Comparison of ENCODE assay signal across 9 cellular contexts in the genomic region with DNA sequence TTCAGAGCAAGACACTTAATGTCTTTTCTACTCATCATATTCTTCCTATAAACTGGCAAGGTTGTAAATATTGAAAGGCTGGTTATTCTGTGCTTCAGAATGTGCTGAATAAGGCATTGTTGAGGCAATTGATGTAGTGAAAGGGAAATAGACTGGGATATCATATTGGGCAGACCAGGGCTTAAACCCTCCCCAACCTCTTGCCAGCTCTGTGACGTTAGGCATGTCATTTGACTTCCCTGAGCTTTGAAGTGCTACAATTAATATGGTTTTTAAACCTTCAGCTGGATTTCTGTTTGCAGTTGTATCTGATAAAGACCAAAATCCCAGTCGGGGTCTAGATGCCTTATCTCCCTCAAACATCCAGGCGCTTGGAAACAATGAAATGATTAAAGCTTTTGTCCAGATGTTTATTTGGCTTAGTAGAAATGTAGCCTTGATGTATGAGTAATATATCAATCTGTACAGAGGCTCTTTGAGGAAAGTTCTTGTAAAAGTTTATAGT.
DNase-seq lines count a peak whose midpoint lies in the region; ATAC-seq and TF ChIP-seq lines count a peak whose summit lies in the region.
"Had no signal": no experiment of that assay in that cellular context is flagged by ENCODE, and none has a peak within 500 bp of the region (broad histone marks: within the 10 kb centered on the region; RNA-seq: fewer than 3 reads in every experiment).

No MANE protein-coding gene starts in this region.

- POLR2A ChIA-PET in OCI-LY7 (lab: Charles Lee): interaction anchor here (0.7 kb wide), 1 partner anchor 166 kb away, joined by 3 read pairs; no protein-coding TSS in a partner anchor

- no peaks in the 10 kb centered on the region for H3K9me3 ChIP-seq in OCI-LY7 (ENCODE audit: low read length)
- no peaks in the 10 kb centered on the region for H3K9me3 ChIP-seq in thoracic aorta

- no peaks in the 10 kb centered on the region for H4K20me1 ChIP-seq in OCI-LY7 (ENCODE audit: insufficient read depth, low read length)

- H3K4me3 ChIP-seq in OCI-LY7 (ENCODE audit: low read depth, low read length, poor library complexity, severe bottlenecking) (no peak overlapping the region), fibroblast of villous mesenchyme (ENCODE audit: low read depth, low read length) (no peak overlapping the region), thoracic aorta (no peak overlapping the region)
- H3K4me3 ChIP-seq: skin epidermis had no signal

- CTCF ChIA-PET in activated naive CD4-positive, alpha-beta T cell treated with anti-CD3 and anti-CD28 coated beads, Interleukin-2, amount 10 ng/mL, durations not matched to agents 7 days and 5 days (lab: Charles Lee): interaction anchor here (1.0 to 7.1 kb wide), 11 partner anchors 9 to 400 kb away, joined by 3 to 39 read pairs (median 3); no protein-coding TSS in a partner anchor
- CTCF ChIA-PET in OCI-LY7 (lab: Charles Lee; ENCODE audit: unreplicated experiment): interaction anchor here (0.6 kb wide), 1 partner anchor 13 kb away, joined by 3 read pairs; no protein-coding TSS in a partner anchor

- ATAC-seq in thoracic aorta (ENCODE audit: insufficient number of reproducible peaks, low FRiP score, low read depth) (no peak), HG03095 (IDR thresholded peaks at IDR 0.05; ENCODE audit: unreplicated experiment) (no peak), Right ventricle myocardium inferior (no peak)

- intact Hi-C loops in OCI-LY7 (cut with micrococcal nuclease; ENCODE audit: unreplicated experiment) (loop anchor here (5.0 kb wide), 1 partner anchor 175 kb away; no protein-coding TSS in a partner anchor), Right ventricle myocardium inferior (cut with DNase I) (loop anchor here (2.0 to 5.0 kb wide), 2 partner anchors 97 to 410 kb away; a partner anchor contains a TSS)

- H3K27me3 ChIP-seq in thoracic aorta (replicated peaks; ENCODE audit: insufficient read depth): no peaks in the 10 kb centered on the region

- H3K4me2 ChIP-seq in OCI-LY7 (ENCODE audit: low read length): peak overlapping the region; percentile 68

- H3K9me2 ChIP-seq in OCI-LY7 (ENCODE audit: insufficient read depth, low read length): no peaks in the 10 kb centered on the region

- H3K27ac Mint-ChIP-seq in activated naive CD4-positive, alpha-beta T cell treated with anti-CD3 and anti-CD28 coated beads, Interleukin-2, amount 50 U/mL, for 24 hours: no peak overlapping the region
- H3K27ac Mint-ChIP-seq in activated naive CD4-positive, alpha-beta T cell treated with anti-CD3 and anti-CD28 coated beads, Interleukin-2, amount 10 ng/mL, durations not matched to agents 7 days and 5 days: no peak overlapping the region

- H3K27me3 Mint-ChIP-seq in activated naive CD4-positive, alpha-beta T cell treated with anti-CD3 and anti-CD28 coated beads, Interleukin-2, amount 50 U/mL, for 24 hours: peaks cover 8% of the 10 kb centered on the region
- peaks cover 15% of the 10 kb centered on the region for H3K27me3 Mint-ChIP-seq in activated naive CD4-positive, alpha-beta T cell treated with anti-CD3 and anti-CD28 coated beads, Interleukin-2, amount 10 ng/mL, durations not matched to agents 7 days and 5 days

- BruUV-seq in OCI-LY7 (replicated peaks; lab: Mats Ljungman, UMichigan): no TSS peak

- no peak for DNase-seq in activated naive CD4-positive, alpha-beta T cell treated with anti-CD3 and anti-CD28 coated beads, Interleukin-2, amount 10 ng/mL, durations not matched to agents 7 days and 5 days
- DNase-seq in OCI-LY7 (ENCODE audit: low spot score): no peak
- peak; percentile 34 for DNase-seq in fibroblast of villous mesenchyme (ENCODE audit: low read depth)
- DNase-seq in thoracic aorta (ENCODE audit: low spot score): no peak
- no peak for DNase-seq in cerebellar nuclear complex (lab: John Stamatoyannopoulos, UW)
- no peak for DNase-seq in Right ventricle myocardium inferior (ENCODE audit: missing footprints)

- peak overlapping the region; percentile 78 for H2AFZ ChIP-seq in OCI-LY7 (ENCODE audit: low read length)

- H3K4me1 ChIP-seq in OCI-LY7 (ENCODE audit: insufficient read depth, low read length, poor library complexity, severe bottlenecking) (no peaks in the 10 kb centered on the region), thoracic aorta (ENCODE audit: control insufficient read depth in 1 of 2, low read depth in 2 of 2) (peaks cover 39 to 73% of the 10 kb centered on the region in 2 donors)

- H3K36me3 Mint-ChIP-seq in activated naive CD4-positive, alpha-beta T cell treated with anti-CD3 and anti-CD28 coated beads, Interleukin-2, amount 50 U/mL, for 24 hours: no peaks in the 10 kb centered on the region
- no peaks in the 10 kb centered on the region for H3K36me3 Mint-ChIP-seq in activated naive CD4-positive, alpha-beta T cell treated with anti-CD3 and anti-CD28 coated beads, Interleukin-2, amount 10 ng/mL, durations not matched to agents 7 days and 5 days

- peak overlapping the region; percentile 64 for H3K4me3 Mint-ChIP-seq in activated naive CD4-positive, alpha-beta T cell treated with anti-CD3 and anti-CD28 coated beads, Interleukin-2, amount 50 U/mL, for 24 hours
- H3K4me3 Mint-ChIP-seq in activated naive CD4-positive, alpha-beta T cell treated with anti-CD3 and anti-CD28 coated beads, Interleukin-2, amount 10 ng/mL, durations not matched to agents 7 days and 5 days: no peak overlapping the region

- H3K27ac ChIP-seq in OCI-LY7 (ENCODE audit: low read depth, low read length, poor library complexity, severe bottlenecking): no peak overlapping the region
- H3K27ac ChIP-seq in thoracic aorta: peak overlapping the region; percentile 3 to 67

- H3K36me3 ChIP-seq in OCI-LY7 (ENCODE audit: insufficient read depth, low read length) (no peaks in the 10 kb centered on the region), thoracic aorta (peaks cover 21% of the 10 kb centered on the region)

- peaks cover 8% of the 10 kb centered on the region for H3K4me1 Mint-ChIP-seq in activated naive CD4-positive, alpha-beta T cell treated with anti-CD3 and anti-CD28 coated beads, Interleukin-2, amount 50 U/mL, for 24 hours
- peaks cover 8% of the 10 kb centered on the region for H3K4me1 Mint-ChIP-seq in activated naive CD4-positive, alpha-beta T cell treated with anti-CD3 and anti-CD28 coated beads, Interleukin-2, amount 10 ng/mL, durations not matched to agents 7 days and 5 days

- H3K9me3 Mint-ChIP-seq in activated naive CD4-positive, alpha-beta T cell treated with anti-CD3 and anti-CD28 coated beads, Interleukin-2, amount 50 U/mL, for 24 hours: no peaks in the 10 kb centered on the region
- H3K9me3 Mint-ChIP-seq in activated naive CD4-positive, alpha-beta T cell treated with anti-CD3 and anti-CD28 coated beads, Interleukin-2, amount 10 ng/mL, durations not matched to agents 7 days and 5 days: no peaks in the 10 kb centered on the region

- no peaks in the 10 kb centered on the region for H3K79me2 ChIP-seq in OCI-LY7 (ENCODE audit: insufficient read depth, low read depth, low read length)

- TF ChIP-seq CTCF in OCI-LY7 (conservative IDR thresholded peaks at IDR 0.05; ENCODE audit: low read length) (no peak), fibroblast of villous mesenchyme (IDR thresholded peaks at IDR 0.05; ENCODE audit: insufficient read depth, low read depth, low read length) (no peak), thoracic aorta (IDR thresholded peaks at IDR 0.05) (no peak)
